ENCODE assay signal across 1 cellular context in genomic region chr4:7425171-7425570, GRCh38.
TF ChIP-seq lines count a peak whose summit lies in the region.

No MANE protein-coding gene starts in this region.

TF ChIP-seq in HepG2, 621 proteins besides CTCF, POLR2A, EP300 and RAD21:
- no peak for TF ChIP-seq ZUFSP (CRISPR knock-in tag; IDR thresholded peaks at IDR 0.05; ENCODE audit: borderline replicate concordance)
- TF ChIP-seq ZNF121 (CRISPR knock-in tag; IDR thresholded peaks at IDR 0.05): no peak
- no peak for TF ChIP-seq SETDB1 (CRISPR knock-in tag; IDR thresholded peaks at IDR 0.05; ENCODE audit: borderline replicate concordance)
- no peak for TF ChIP-seq THAP7 (CRISPR knock-in tag; IDR thresholded peaks at IDR 0.05)
- TF ChIP-seq ZNF687 (CRISPR knock-in tag; IDR thresholded peaks at IDR 0.05): peak; percentile 22; the same call in 1 of the 2 replicates
- no peak for TF ChIP-seq TEF (CRISPR knock-in tag; IDR thresholded peaks at IDR 0.05)
- TF ChIP-seq ZNF639 (CRISPR knock-in tag; conservative IDR thresholded peaks at IDR 0.05): no peak
- TF ChIP-seq MTA1 (CRISPR knock-in tag; IDR thresholded peaks at IDR 0.05; ENCODE audit: borderline replicate concordance): no peak
